23 cellular contexts compared by ENCODE assay signal in genomic region chr2:181972431-181973190, GRCh38. TPM values are rescaled to one million over a fixed set of nuclear protein-coding genes. Genes with fewer than 3 reads are reported as not detected.
"Had no signal": no experiment of that assay in that cellular context is flagged by ENCODE, and none has a peak within 500 bp of the region (broad histone marks: within the 10 kb centered on the region; RNA-seq: fewer than 3 reads in every experiment).

No MANE protein-coding gene starts in this region.

- H3K4me3 Mint-ChIP-seq: activated CD4-positive, alpha-beta T cell treated with anti-CD3 and anti-CD28 coated beads, Interleukin-2, amount 10 ng/mL, durations not matched to agents 7 days and 5 days; activated CD8-positive, alpha-beta T cell treated with anti-CD3 and anti-CD28 coated beads, Interleukin-2, amount 10 ng/mL, durations not matched to agents 7 days and 5 days; activated naive CD8-positive, alpha-beta T cell; activated T-helper 17 cell treated with anti-CD3 and anti-CD28 coated beads, Interleukin-2, amount 50 U/mL, for 72 hours; immature natural killer cell; natural killer cell; stimulated activated naive B cell treated with anti-CD40 and anti-IgM and Interleukin-4, amounts not matched to agents 10 μg/mL and 1 μg/mL and 100 μg/mL, for 72 hours; T-cell had no signal

- ATAC-seq: activated CD8-positive, alpha-beta T cell treated with anti-CD3 and anti-CD28 coated beads, Interleukin-2, amount 10 ng/mL, durations not matched to agents 7 days and 5 days; activated T-helper 17 cell treated with anti-CD3 and anti-CD28 coated beads, Interleukin-2, amount 50 U/mL, for 72 hours; left lung; natural killer cell; sciatic nerve; SK-N-SH treated with all-trans-retinoic acid at 6 μM for 48 hours; stimulated activated naive B cell treated with anti-CD40 and anti-IgM and Interleukin-4, amounts not matched to agents 10 μg/mL and 1 μg/mL and 100 μg/mL, for 72 hours; T-cell had no signal

- H3K36me3 Mint-ChIP-seq: immature natural killer cell, natural killer cell, T-cell had no signal

- DNase-seq: activated CD4-positive, alpha-beta T cell treated with anti-CD3 and anti-CD28 coated beads, Interleukin-2, amount 10 ng/mL, durations not matched to agents 7 days and 5 days; activated CD4-positive, CD25-positive, alpha-beta regulatory T cell treated with anti-CD3 and anti-CD28 coated beads, Interleukin-2, amount 50 U/mL, for 72 hours; activated CD8-positive, alpha-beta T cell treated with anti-CD3 and anti-CD28 coated beads, Interleukin-2, amount 10 ng/mL, durations not matched to agents 7 days and 5 days; activated naive CD4-positive, alpha-beta T cell; adrenal gland; effector CD4-positive, alpha-beta T cell; erythroblast; immature natural killer cell; kidney glomerular epithelial cell; left lung; midbrain; natural killer cell; small intestine; stimulated activated naive B cell treated with anti-CD40 and anti-IgM and Interleukin-4, amounts not matched to agents 10 μg/mL and 1 μg/mL and 100 μg/mL, for 72 hours; T-cell; upper lobe of left lung; WERI-Rb-1 had no signal

- H3K4me3 ChIP-seq: adrenal gland, cardiac muscle cell, left lung, thoracic aorta, upper lobe of left lung had no signal

- H3K27me3 ChIP-seq: adrenal gland, cardiac muscle cell, left lung, upper lobe of left lung had no signal

- H3K36me3 ChIP-seq: adrenal gland, cardiac muscle cell, left lung, thoracic aorta, upper lobe of left lung, WERI-Rb-1 had no signal

- H3K9me3 Mint-ChIP-seq: activated CD4-positive, alpha-beta T cell treated with anti-CD3 and anti-CD28 coated beads, Interleukin-2, amount 10 ng/mL, durations not matched to agents 7 days and 5 days had no signal

- H3K4me1 Mint-ChIP-seq: activated CD4-positive, alpha-beta T cell treated with anti-CD3 and anti-CD28 coated beads, Interleukin-2, amount 10 ng/mL, durations not matched to agents 7 days and 5 days; activated T-helper 17 cell treated with anti-CD3 and anti-CD28 coated beads, Interleukin-2, amount 50 U/mL, for 72 hours; immature natural killer cell; natural killer cell; T-cell had no signal

- H3K27ac ChIP-seq: adrenal gland, cardiac muscle cell, left lung, thoracic aorta, upper lobe of left lung, WERI-Rb-1 had no signal

- H3K9me3 ChIP-seq: adrenal gland, thoracic aorta, upper lobe of left lung had no signal

- H3K27ac Mint-ChIP-seq: activated CD4-positive, alpha-beta T cell treated with anti-CD3 and anti-CD28 coated beads, Interleukin-2, amount 10 ng/mL, durations not matched to agents 7 days and 5 days; activated CD8-positive, alpha-beta T cell treated with anti-CD3 and anti-CD28 coated beads, Interleukin-2, amount 10 ng/mL, durations not matched to agents 7 days and 5 days; activated naive CD8-positive, alpha-beta T cell; activated T-helper 17 cell treated with anti-CD3 and anti-CD28 coated beads, Interleukin-2, amount 50 U/mL, for 72 hours; natural killer cell; stimulated activated naive B cell treated with anti-CD40 and anti-IgM and Interleukin-4, amounts not matched to agents 10 μg/mL and 1 μg/mL and 100 μg/mL, for 72 hours; T-cell had no signal

- H3K4me1 ChIP-seq: adrenal gland, left lung, upper lobe of left lung had no signal

RNA-seq across cellular contexts. Expression of gene PPP1R1C, which starts 13.0 kb away (rescaled TPM):
- total RNA-seq: activated CD4-positive, alpha-beta T cell treated with anti-CD3 and anti-CD28 coated beads, Interleukin-2, amount 10 ng/mL, durations not matched to agents 7 days and 5 days; activated CD8-positive, alpha-beta T cell treated with anti-CD3 and anti-CD28 coated beads, Interleukin-2, amount 10 ng/mL, durations not matched to agents 7 days and 5 days; activated T-helper 17 cell treated with anti-CD3 and anti-CD28 coated beads, Interleukin-2, amount 50 U/mL, for 72 hours; natural killer cell; T-cell; thoracic aorta had no signal
- polyA plus RNA-seq: immature natural killer cell had no signal
